Comparison of ENCODE assay signal across 8 cellular contexts in genomic region chr2:187982668-187983067, GRCh38.
DNase-seq lines count a peak whose midpoint lies in the region; ATAC-seq, FAIRE-seq and TF ChIP-seq lines count a peak whose summit lies in the region.

No MANE protein-coding gene starts in this region.

- no peak overlapping the region for H3K4me2 ChIP-seq in GM12878 (ENCODE audit: control insufficient read depth, insufficient read depth)

- FAIRE-seq in GM12878 (lab: Jason Lieb, UNC): peak; percentile 23

- no TSS peak for BruUV-seq in GM12878 (replicated peaks; lab: Mats Ljungman, UMichigan)

- H3K27ac ChIP-seq in GM12878 (ENCODE audit: control insufficient read depth, insufficient read depth) (no peak overlapping the region), upper lobe of right lung (no peak overlapping the region)

- no peak for TF ChIP-seq EP300 in GM12878 (IDR thresholded peaks at IDR 0.05; ENCODE audit: borderline replicate concordance in 1 of 2, control insufficient read depth in 1 of 2, low read depth in 2 of 2, low read length in 2 of 2)

- no peak for TF ChIP-seq CTCF in AG10803 (conservative IDR thresholded peaks at IDR 0.05; ENCODE audit: low read length)
- no peak for TF ChIP-seq CTCF in GM12878 (IDR thresholded peaks at IDR 0.05 in 2 of 3, conservative IDR thresholded peaks at IDR 0.05 in 1 of 3; ENCODE audit: control insufficient read depth in 2 of 3, extremely low read depth in 1 of 3, insufficient read depth in 1 of 3, low read depth in 3 of 3, low read length in 3 of 3)
- TF ChIP-seq CTCF in upper lobe of right lung (IDR thresholded peaks at IDR 0.05): no peak

- WGBS in GM12878 (ENCODE audit: insufficient coverage, insufficient replicate concordance, low lambda C conversion rate, missing lambda C conversion rate): 0% methylated on average over 1 of the region's 1 CpG

- H3K27me3 ChIP-seq in GM12878 (replicated peaks in 1 of 2; ENCODE audit: control insufficient read depth in 2 of 2, insufficient read depth in 2 of 2, low read length in 1 of 2) (no peaks in the 10 kb centered on the region), upper lobe of right lung (no peaks in the 10 kb centered on the region), HAP-1 (ENCODE audit: low read depth) (no peaks in the 10 kb centered on the region)

- H3K4me3 ChIP-seq in AG10803 (ENCODE audit: low read length) (no peak overlapping the region), GM12878 (no peak overlapping the region), upper lobe of right lung (no peak overlapping the region), HAP-1 (no peak overlapping the region)

- H3K9me3 ChIP-seq in GM12878 (replicated peaks; ENCODE audit: control insufficient read depth, insufficient read depth, low read length) (no peaks in the 10 kb centered on the region), upper lobe of right lung (no peaks in the 10 kb centered on the region), HAP-1 (no peaks in the 10 kb centered on the region)

- H2AFZ ChIP-seq in GM12878 (ENCODE audit: control insufficient read depth, low read depth, low read length): no peak overlapping the region

- SMC1A ChIA-PET in GM12878 (lab: Charles Lee; ENCODE audit: uncharacterized antibody, unreplicated experiment): no interaction called here

- ATAC-seq in GM21381 (IDR thresholded peaks at IDR 0.05; ENCODE audit: unreplicated experiment) (peak; percentile 60), HG03565 (IDR thresholded peaks at IDR 0.05; ENCODE audit: unreplicated experiment) (peak; percentile 97), GM12878 (peak; percentile 72), upper lobe of right lung (peak; percentile 75)

- in situ Hi-C loops in GM12878 (cut with MboI): no loop called here
- in situ Hi-C loops in HAP-1 (cut with MboI; ENCODE audit: low sequenced_read_pairs): no loop called here

- H3K4me1 ChIP-seq in GM12878 (ENCODE audit: control insufficient read depth, insufficient read depth, low read length): no peaks in the 10 kb centered on the region
- H3K4me1 ChIP-seq in upper lobe of right lung: peaks cover 12% of the 10 kb centered on the region
- H3K4me1 ChIP-seq in HAP-1: peaks cover 9% of the 10 kb centered on the region

- TF ChIP-seq RAD21 in GM12878 (IDR thresholded peaks at IDR 0.05; ENCODE audit: insufficient read depth, low read depth, low read length): no peak

- H4K20me1 ChIP-seq in GM12878 (ENCODE audit: control insufficient read depth, insufficient read depth): no peaks in the 10 kb centered on the region

- RAD21 ChIA-PET in GM12878 (lab: Charles Lee; ENCODE audit: unreplicated experiment): no interaction called here

- intact Hi-C loops in GM12878 (cut with micrococcal nuclease; ENCODE audit: unreplicated experiment) (no loop called here), upper lobe of right lung (cut with DNase I) (no loop called here)

- DNase-seq in AG10803 (ENCODE audit: low read depth) (peak; percentile 89), GM12878 (ENCODE audit: low read depth, low spot score) (peak; percentile 40), upper lobe of right lung (no peak), NCI-H2227 (lab: John Stamatoyannopoulos, UW; ENCODE audit: unreplicated experiment) (no peak), HAP-1 (ENCODE audit: low spot score in 2 of 2) (no peak)
- no peak for DNase-seq in activated naive CD4-positive, alpha-beta T cell treated with Interleukin-2 at 50 U/mL for 16 hours

- CTCF ChIA-PET in GM12878 (lab: Yijun Ruan, JAX): no interaction called here

- H3K36me3 ChIP-seq in GM12878 (ENCODE audit: control insufficient read depth in 2 of 2, insufficient read depth in 2 of 2, low read length in 1 of 2) (no peaks in the 10 kb centered on the region), upper lobe of right lung (no peaks in the 10 kb centered on the region), HAP-1 (replicated peaks) (no peaks in the 10 kb centered on the region)

- H3K9ac ChIP-seq in GM12878 (ENCODE audit: control insufficient read depth, insufficient read depth, low read length): no peak overlapping the region

- no peaks in the 10 kb centered on the region for H3K79me2 ChIP-seq in GM12878 (ENCODE audit: control insufficient read depth, insufficient read depth, low read length)

- TF ChIP-seq POLR2A in GM12878 (IDR thresholded peaks at IDR 0.05; ENCODE audit: low read depth, low read length): no peak

- POLR2A ChIA-PET in GM12878 (lab: Charles Lee): no interaction called here

TF ChIP-seq in GM12878, 131 proteins besides CTCF, POLR2A, EP300 and RAD21 (continues in another document):
- TF ChIP-seq PML (IDR thresholded peaks at IDR 0.05; ENCODE audit: low read length) (no peak), CBFB (IDR thresholded peaks at IDR 0.05; ENCODE audit: low read depth) (peak; percentile 60; the same call in 1 of the 2 replicates), EZH2 (IDR thresholded peaks at IDR 0.05; ENCODE audit: borderline replicate concordance, control insufficient read depth, low read depth, low read length) (no peak), ATF2 (IDR thresholded peaks at IDR 0.05; ENCODE audit: low read length) (peak; percentile 47; the same call in 1 of the 2 replicates), ZSCAN29 (IDR thresholded peaks at IDR 0.05) (no peak), NR2F1 (conservative IDR thresholded peaks at IDR 0.05) (no peak), NBN (IDR thresholded peaks at IDR 0.05) (no peak), TARDBP (IDR thresholded peaks at IDR 0.05; ENCODE audit: borderline replicate concordance) (no peak), NFIC (IDR thresholded peaks at IDR 0.05; ENCODE audit: low read depth, low read length) (peak; percentile 64; the same call in 1 of the 2 replicates), SKIL (IDR thresholded peaks at IDR 0.05; ENCODE audit: low read depth, poor library complexity, severe bottlenecking) (peak; percentile 15), SUZ12 (IDR thresholded peaks at IDR 0.05; ENCODE audit: unreplicated experiment) (no peak), TBL1XR1 (IDR thresholded peaks at IDR 0.05; ENCODE audit: low read depth, low read length) (no peak), STAT1 (conservative IDR thresholded peaks at IDR 0.05) (no peak), ASH2L (IDR thresholded peaks at IDR 0.05; ENCODE audit: borderline replicate concordance, low read depth) (no peak), CREB1 (IDR thresholded peaks at IDR 0.05; ENCODE audit: low read depth) (no peak), IKZF2 (IDR thresholded peaks at IDR 0.05) (0 out of 4 replicates have a peak, but pooled peaks of 1 of the 2 experiments have one; percentile 11), MLLT1 (IDR thresholded peaks at IDR 0.05) (0 out of 2 replicates have a peak, but pooled peaks have one; percentile 33), ZNF384 (IDR thresholded peaks at IDR 0.05; ENCODE audit: borderline replicate concordance, low read depth, low read length) (no peak), NFXL1 (IDR thresholded peaks at IDR 0.05; ENCODE audit: borderline replicate concordance) (no peak), MEF2A (IDR thresholded peaks at IDR 0.05; ENCODE audit: insufficient read depth, low read depth, low read length) (peak; percentile 91)

Comparison
In these comparisons a context has a peak if more than half of its experiments do, and no peak if none do; other contexts are left out.
1. DNase-seq: peak in AG10803 (single experiment) and GM12878 (single experiment); none in upper lobe of right lung (single experiment), NCI-H2227 (single experiment), activated naive CD4-positive, alpha-beta T cell treated with Interleukin-2 at 50 U/mL for 16 hours (single experiment) and HAP-1 (0 of 2).
2. Peak in every context shown above with its lines, with median percentiles within 50 percentile points of each other: ATAC-seq.